ENCODE assay signal across 8 cellular contexts in the genomic region with DNA sequence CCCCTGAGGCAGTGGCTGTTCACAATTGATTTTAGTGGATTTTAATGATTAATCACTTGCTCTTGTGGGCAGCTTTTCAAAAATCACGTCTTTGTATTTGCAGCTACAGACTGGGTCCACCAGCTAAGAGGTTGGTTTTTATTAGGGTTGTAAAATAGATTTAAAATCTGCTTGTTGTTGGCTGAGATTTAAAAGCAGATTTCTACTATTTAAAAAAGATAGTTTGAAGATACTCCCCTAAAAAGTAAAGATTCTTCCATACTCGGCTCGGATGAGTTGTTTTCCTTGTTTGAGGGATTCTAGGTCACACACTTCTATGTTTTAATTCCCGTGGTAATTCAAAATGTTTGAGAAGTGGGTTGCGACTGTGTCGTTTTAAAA. TPM values are rescaled to one million over a fixed set of nuclear protein-coding genes. Genes with fewer than 3 reads are reported as not detected.
DNase-seq lines count a peak whose midpoint lies in the region; ATAC-seq and TF ChIP-seq lines count a peak whose summit lies in the region.

No MANE protein-coding gene starts in this region.

- H2BK120ac ChIP-seq in trophoblast cell (ENCODE audit: insufficient read depth, low read length, poor library complexity), result no peak overlapping the region

- no peak for TF ChIP-seq EP300 in esophagus muscularis mucosa (IDR thresholded peaks at IDR 0.05)

- peak overlapping the region; percentile 20 for H4K91ac ChIP-seq in trophoblast cell (ENCODE audit: low read depth, low read length)

- TF ChIP-seq POLR2A in esophagus muscularis mucosa (IDR thresholded peaks at IDR 0.05; ENCODE audit: low read depth), result no peak

- H3K4me3 ChIP-seq in DND-41 (ENCODE audit: low read depth in 1 of 2, low read length in 2 of 2), result peak overlapping the region; percentile 79 to 96
- peak overlapping the region; percentile 82 to 99 (median 94) for H3K4me3 ChIP-seq in esophagus muscularis mucosa
- H3K4me3 ChIP-seq in trophoblast cell (ENCODE audit: low read depth, low read length), result peak overlapping the region; percentile 83

- H3K27me3 ChIP-seq in DND-41 (ENCODE audit: insufficient read depth, low read length, poor library complexity) (no peaks in the 10 kb centered on the region), esophagus muscularis mucosa (no peaks in the 10 kb centered on the region), trophoblast cell (ENCODE audit: insufficient read depth, low read length) (no peaks in the 10 kb centered on the region)

- no peak overlapping the region for H2BK12ac ChIP-seq in trophoblast cell (ENCODE audit: low read length)

- no peak overlapping the region for H3K18ac ChIP-seq in trophoblast cell (ENCODE audit: low read length)

- DNase-seq in DND-41 (no peak), RWPE1 (ENCODE audit: low spot score) (no peak), esophagus muscularis mucosa (ENCODE audit: extremely low spot score) (no peak), trophoblast cell (no peak), NCI-H146 (lab: John Stamatoyannopoulos, UW) (no peak), foreskin melanocyte (no peak), RKO (ENCODE audit: low spot score) (no peak)

- WGBS in esophagus muscularis mucosa, result 19% methylated on average over 6 of the region's 6 CpGs
- WGBS in trophoblast cell (ENCODE audit: extremely low coverage, insufficient coverage, insufficient read length), result no CpG with 5 or more reads among the region's 6 CpGs

- H2BK5ac ChIP-seq in trophoblast cell (ENCODE audit: low read depth, low read length, poor library complexity), result no peak overlapping the region

- H3K4me1 ChIP-seq in DND-41 (ENCODE audit: insufficient read depth, low read length) (peaks cover 20% of the 10 kb centered on the region), esophagus muscularis mucosa (peaks cover 37 to 58% (median 51%) of the 10 kb centered on the region in 4 donors), trophoblast cell (ENCODE audit: control insufficient read depth in 1 of 2, insufficient read depth in 2 of 2, low read length in 2 of 2) (no peaks in the 10 kb centered on the region)

- H3K9ac ChIP-seq in DND-41 (ENCODE audit: low read depth, low read length), result peak overlapping the region; percentile 84
- H3K9ac ChIP-seq in trophoblast cell (ENCODE audit: low read length), result peak overlapping the region; percentile 62

- no peaks in the 10 kb centered on the region; the same call in 1 of the 2 replicates for H4K20me1 ChIP-seq in DND-41 (ENCODE audit: insufficient read depth, low read length)

- H2AK5ac ChIP-seq in trophoblast cell (ENCODE audit: low read length), result no peak overlapping the region

- POLR2A ChIA-PET in RWPE1 (lab: Yijun Ruan, JAX; ENCODE audit: low non-redundant PET), result interaction anchor here (0.9 kb wide), 1 partner anchor 18 kb away, joined by 4 read pairs; no protein-coding TSS in a partner anchor

- H3K4me2 ChIP-seq in DND-41 (ENCODE audit: insufficient read depth, low read length) (peak overlapping the region; percentile 70), trophoblast cell (ENCODE audit: low read length) (peak overlapping the region; percentile 74)

- peaks cover 53% of the 10 kb centered on the region for H3K79me2 ChIP-seq in DND-41 (ENCODE audit: insufficient read depth, low read length)
- peaks cover 8% of the 10 kb centered on the region for H3K79me2 ChIP-seq in trophoblast cell (ENCODE audit: control insufficient read depth, insufficient read depth, low read length, poor library complexity)

- no peak overlapping the region for H3K23ac ChIP-seq in trophoblast cell (ENCODE audit: low read length)

- H3K36me3 ChIP-seq in DND-41 (ENCODE audit: insufficient read depth, low read length) (no peaks in the 10 kb centered on the region; the same call in 1 of the 2 replicates), esophagus muscularis mucosa (no peaks in the 10 kb centered on the region), trophoblast cell (ENCODE audit: control insufficient read depth in 1 of 2, insufficient read depth in 2 of 2, low read length in 2 of 2) (no peaks in the 10 kb centered on the region)

- peak overlapping the region; percentile 9 for H4K12ac ChIP-seq in trophoblast cell (ENCODE audit: low read depth, low read length)

- H3K27ac ChIP-seq in DND-41 (ENCODE audit: low read length) (peak overlapping the region; percentile 74), RWPE1 (peak overlapping the region; percentile 92), esophagus muscularis mucosa (replicated peaks in 1 of 4) (peak overlapping the region; percentile 93 to 99 (median 99)), trophoblast cell (ENCODE audit: low read depth, low read length) (no peak overlapping the region)

- no peak overlapping the region for H3K14ac ChIP-seq in trophoblast cell (ENCODE audit: low read length)

- CTCF ChIA-PET in RWPE1 (lab: Yijun Ruan, JAX), result no interaction called here

- no peak for ATAC-seq in DND-41 (ENCODE audit: insufficient read depth, low read depth)
- no peak for ATAC-seq in HG03378 (IDR thresholded peaks at IDR 0.05; ENCODE audit: unreplicated experiment)

- TF ChIP-seq CTCF in DND-41 (IDR thresholded peaks at IDR 0.05; ENCODE audit: borderline replicate concordance, extremely low read depth, low read length, poor library complexity, severe bottlenecking), result no peak
- no peak for TF ChIP-seq CTCF in RWPE1 (conservative IDR thresholded peaks at IDR 0.05; ENCODE audit: low read depth)
- TF ChIP-seq CTCF in esophagus muscularis mucosa (IDR thresholded peaks at IDR 0.05), result no peak

- intact Hi-C loops in esophagus muscularis mucosa (cut with DNase I), result no loop called here

- H3K79me1 ChIP-seq in trophoblast cell (ENCODE audit: low read length), result peaks cover 11% of the 10 kb centered on the region

- peak overlapping the region; percentile 46 for H4K8ac ChIP-seq in trophoblast cell (ENCODE audit: low read depth, low read length)

- H2AFZ ChIP-seq in DND-41 (ENCODE audit: low read depth, low read length) (peak overlapping the region; percentile 80), trophoblast cell (ENCODE audit: insufficient read depth, low read length, poor library complexity) (peak overlapping the region; percentile 48)

- H3K4ac ChIP-seq in trophoblast cell (ENCODE audit: low read depth, low read length), result peak overlapping the region; percentile 19

- H3K9me3 ChIP-seq in DND-41 (ENCODE audit: insufficient read depth, low read length, severe bottlenecking) (no peaks in the 10 kb centered on the region), esophagus muscularis mucosa (no peaks in the 10 kb centered on the region), trophoblast cell (ENCODE audit: insufficient read depth, low read depth, low read length) (no peaks in the 10 kb centered on the region)

RNA-seq across cellular contexts. Expression of gene KLHL24, which starts 1.7 kb away (rescaled TPM):
- 100 to 1,000 TPM in 3 of 4 donors, 10 to 100 TPM in 1; 87.5 to 166 (median 123) TPM for total RNA-seq in esophagus muscularis mucosa
- polyA plus RNA-seq in trophoblast cell (2013), result 16.1 and 16.2 TPM in 2 replicates
